ENCODE assay signal across 1 cellular context in genomic region chr12:106118-106561, GRCh38.
TF ChIP-seq lines count a peak whose summit lies in the region.

No MANE protein-coding gene starts in this region.

TF ChIP-seq in K562, 482 proteins besides CTCF, POLR2A, EP300 and RAD21 (continued from another document):
- no peak for TF ChIP-seq MGA (IDR thresholded peaks at IDR 0.05)
- TF ChIP-seq, protein P1, sequence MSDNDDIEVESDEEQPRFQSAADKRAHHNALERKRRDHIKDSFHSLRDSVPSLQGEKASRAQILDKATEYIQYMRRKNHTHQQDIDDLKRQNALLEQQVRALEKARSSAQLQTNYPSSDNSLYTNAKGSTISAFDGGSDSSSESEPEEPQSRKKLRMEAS (CRISPR knock-in tag; IDR thresholded peaks at IDR 0.05): no peak
